13 cellular contexts compared by ENCODE assay signal in the genomic region with DNA sequence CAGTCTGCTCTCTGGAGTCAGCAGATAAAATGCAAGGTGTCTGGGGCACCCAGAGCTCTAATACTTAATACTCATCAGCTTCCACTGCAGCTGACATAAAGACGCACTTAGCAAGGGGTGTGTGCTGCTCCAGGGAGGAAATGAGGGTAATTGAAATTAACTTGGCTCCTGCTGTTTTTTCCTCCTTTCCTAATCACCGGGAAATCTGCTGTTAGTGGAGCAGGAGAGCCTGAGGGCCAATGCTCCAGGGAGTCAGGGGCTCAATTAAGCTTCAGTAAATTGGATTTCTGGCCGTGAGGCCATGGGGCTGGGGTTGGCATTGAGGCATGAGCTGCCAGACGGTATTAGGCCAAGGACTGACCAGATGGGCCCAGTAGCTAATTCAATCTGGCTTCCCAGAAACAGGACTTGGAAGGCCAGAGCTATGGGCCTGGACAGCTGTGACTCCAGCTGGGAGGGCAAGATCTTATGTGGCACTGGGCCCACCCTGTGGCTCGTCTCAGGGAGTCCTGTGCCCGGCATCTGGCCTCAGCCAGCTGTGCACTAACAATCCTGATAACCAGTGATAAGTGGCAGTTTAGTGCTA. TPM values are rescaled to one million over a fixed set of nuclear protein-coding genes. Genes with fewer than 3 reads are reported as not detected.
A peak's percentile ranks its signal among the peaks of the same experiment; 100 is the strongest.
DNase-seq lines count a peak whose midpoint lies in the region; ATAC-seq and TF ChIP-seq lines count a peak whose summit lies in the region.
"Had no signal": no experiment of that assay in that cellular context is flagged by ENCODE, and none has a peak within 500 bp of the region (broad histone marks: within the 10 kb centered on the region; RNA-seq: fewer than 3 reads in every experiment).

No MANE protein-coding gene starts in this region.

- no peaks in the 10 kb centered on the region for H3K27me3 ChIP-seq in mesendoderm (ENCODE audit: insufficient read depth, low read length, poor library complexity)
- H3K27me3 ChIP-seq: uterus had no signal

- no peak overlapping the region for H4K8ac ChIP-seq in mesendoderm (ENCODE audit: low read depth, low read length)

- H3K4me2 ChIP-seq in mesendoderm (ENCODE audit: low read length), result no peak overlapping the region

- peak; percentile 87 for DNase-seq in D341Med (ENCODE audit: low spot score)
- DNase-seq in NCI-H146 treated with DMSO at 0.1 percent for 48 hours (lab: John Stamatoyannopoulos, UW; ENCODE audit: unreplicated experiment), result peak; percentile 65
- peak; percentile 89 for DNase-seq in mesendoderm
- DNase-seq in AG20443 (ENCODE audit: low spot score), result no peak
- no peak for DNase-seq in activated T-cell treated with anti-CD3 and anti-CD28 coated beads for 4 hours
- DNase-seq in mucosa of gallbladder (ENCODE audit: low spot score), result no peak
- DNase-seq in NCI-H1048 (lab: John Stamatoyannopoulos, UW), result no peak
- DNase-seq: foreskin fibroblast, left cardiac atrium, NCI-H510A treated with DMSO at 0.1 percent for 48 hours, uterus had no signal

- H2BK5ac ChIP-seq in mesendoderm (ENCODE audit: low read length), result peak overlapping the region; percentile 22

- no peak overlapping the region for H4K5ac ChIP-seq in mesendoderm (ENCODE audit: low read length)

- no CpG with 5 or more reads among the region's 6 CpGs for WGBS in mesendoderm (ENCODE audit: extremely low coverage, insufficient coverage, low lambda C conversion rate)

- H2BK15ac ChIP-seq in mesendoderm (replicated peaks; ENCODE audit: low read depth), result no peak overlapping the region

- no peak overlapping the region for H3K4ac ChIP-seq in mesendoderm (ENCODE audit: low read depth, low read length)

- H3K9ac ChIP-seq in mesendoderm (ENCODE audit: low read length), result no peak overlapping the region

- no peaks in the 10 kb centered on the region for H3K36me3 ChIP-seq in mesendoderm (ENCODE audit: control insufficient read depth, insufficient read depth, low read length)
- H3K36me3 ChIP-seq: uterus had no signal

- peak overlapping the region; percentile 53 for H3K18ac ChIP-seq in mesendoderm (ENCODE audit: low read length)

- H3K56ac ChIP-seq in mesendoderm (ENCODE audit: low read length), result no peak overlapping the region

- no peak overlapping the region for H3K4me3 ChIP-seq in mesendoderm (ENCODE audit: low read length)
- H3K4me3 ChIP-seq: uterus had no signal

- no peaks in the 10 kb centered on the region for H3K79me2 ChIP-seq in mesendoderm (ENCODE audit: control insufficient read depth, insufficient read depth, low read length)

- ATAC-seq in SK-N-SH treated with all-trans-retinoic acid at 6 μM for 48 hours, result peak; percentile 84

- peak overlapping the region; percentile 46 for H3K27ac ChIP-seq in mesendoderm (ENCODE audit: low read depth, low read length)
- H3K27ac ChIP-seq: uterus, VCaP had no signal

- H3K23ac ChIP-seq in mesendoderm (ENCODE audit: low read length), result no peak overlapping the region

- H3K79me1 ChIP-seq in mesendoderm (ENCODE audit: low read length), result no peaks in the 10 kb centered on the region

- H2BK120ac ChIP-seq in mesendoderm (ENCODE audit: low read depth, low read length), result no peak overlapping the region

- H3K4me1 ChIP-seq in mesendoderm (ENCODE audit: control insufficient read depth, low read depth, low read length), result peaks cover 3% of the 10 kb centered on the region

- no peak overlapping the region for H2AK5ac ChIP-seq in mesendoderm (ENCODE audit: low read length)

TF ChIP-seq in SK-N-SH treated with all-trans-retinoic acid at 6 μM for 48 hours, 23 proteins besides CTCF, POLR2A, EP300 and RAD21 (continues in another document):
- TF ChIP-seq RARB (CRISPR knock-in tag; IDR thresholded peaks at IDR 0.05) (no peak), CSDC2 (CRISPR knock-in tag; IDR thresholded peaks at IDR 0.05) (peak; percentile 57; the same call in 1 of the 2 replicates), GLIS3 (CRISPR knock-in tag; IDR thresholded peaks at IDR 0.05) (peak; percentile 94), SNAI2 (CRISPR knock-in tag; IDR thresholded peaks at IDR 0.05) (peak; percentile 96), BACH2 (CRISPR knock-in tag; IDR thresholded peaks at IDR 0.05; ENCODE audit: borderline replicate concordance) (peak; percentile 59; the same call in 1 of the 2 replicates), TOX (CRISPR knock-in tag; IDR thresholded peaks at IDR 0.05; ENCODE audit: borderline replicate concordance) (no peak), OSR1 (CRISPR knock-in tag; IDR thresholded peaks at IDR 0.05) (no peak), TCF4 (CRISPR knock-in tag; IDR thresholded peaks at IDR 0.05; ENCODE audit: borderline replicate concordance) (peak; percentile 100), ZFP3 (CRISPR knock-in tag; IDR thresholded peaks at IDR 0.05) (peak; percentile 84), CREB5 (CRISPR knock-in tag; IDR thresholded peaks at IDR 0.05; ENCODE audit: low read depth) (peak; percentile 90), ZFP30 (CRISPR knock-in tag; IDR thresholded peaks at IDR 0.05) (no peak; the same call in 1 of the 2 replicates), ZC3H10 (CRISPR knock-in tag; IDR thresholded peaks at IDR 0.05) (no peak), CSRNP3 (CRISPR knock-in tag; IDR thresholded peaks at IDR 0.05) (peak; percentile 98), POU6F1 (CRISPR knock-in tag; IDR thresholded peaks at IDR 0.05; ENCODE audit: borderline replicate concordance, low read depth) (no peak; the same call in 1 of the 2 replicates), ARNTL (CRISPR knock-in tag; IDR thresholded peaks at IDR 0.05; ENCODE audit: borderline replicate concordance, low read depth) (no peak), ZNF70 (CRISPR knock-in tag; IDR thresholded peaks at IDR 0.05) (peak; percentile 60; the same call in 1 of the 2 replicates), ISL1 (CRISPR knock-in tag; IDR thresholded peaks at IDR 0.05) (peak; percentile 96), ZNF565 (CRISPR knock-in tag; conservative IDR thresholded peaks at IDR 0.05; ENCODE audit: low read depth) (peak; percentile 71; the same call in 1 of the 2 replicates), ESRRG (CRISPR knock-in tag; IDR thresholded peaks at IDR 0.05) (peak; percentile 93; the same call in 1 of the 2 replicates), ZNF8 (CRISPR knock-in tag; IDR thresholded peaks at IDR 0.05) (peak; percentile 63)
- TF ChIP-seq, protein P1, sequence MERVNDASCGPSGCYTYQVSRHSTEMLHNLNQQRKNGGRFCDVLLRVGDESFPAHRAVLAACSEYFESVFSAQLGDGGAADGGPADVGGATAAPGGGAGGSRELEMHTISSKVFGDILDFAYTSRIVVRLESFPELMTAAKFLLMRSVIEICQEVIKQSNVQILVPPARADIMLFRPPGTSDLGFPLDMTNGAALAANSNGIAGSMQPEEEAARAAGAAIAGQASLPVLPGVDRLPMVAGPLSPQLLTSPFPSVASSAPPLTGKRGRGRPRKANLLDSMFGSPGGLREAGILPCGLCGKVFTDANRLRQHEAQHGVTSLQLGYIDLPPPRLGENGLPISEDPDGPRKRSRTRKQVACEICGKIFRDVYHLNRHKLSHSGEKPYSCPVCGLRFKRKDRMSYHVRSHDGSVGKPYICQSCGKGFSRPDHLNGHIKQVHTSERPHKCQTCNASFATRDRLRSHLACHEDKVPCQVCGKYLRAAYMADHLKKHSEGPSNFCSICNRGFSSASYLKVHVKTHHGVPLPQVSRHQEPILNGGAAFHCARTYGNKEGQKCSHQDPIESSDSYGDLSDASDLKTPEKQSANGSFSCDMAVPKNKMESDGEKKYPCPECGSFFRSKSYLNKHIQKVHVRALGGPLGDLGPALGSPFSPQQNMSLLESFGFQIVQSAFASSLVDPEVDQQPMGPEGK (CRISPR knock-in tag; IDR thresholded peaks at IDR 0.05; ENCODE audit: borderline replicate concordance), result 0 out of 2 replicates have a peak, but pooled peaks have one; percentile 36

RNA-seq across cellular contexts. Expression of gene CHRNB4, which starts 30.7 kb away (rescaled TPM):
- 0.45 TPM for polyA plus RNA-seq in mesendoderm (2013, experiment 1 of 2)
- 0.52 TPM for polyA plus RNA-seq in mesendoderm (2013, experiment 2 of 2)
- total RNA-seq in mucosa of gallbladder, result not detected

RNA-seq across cellular contexts. Expression of gene CHRNA3, which starts 50.9 kb away (rescaled TPM):
- polyA plus RNA-seq in mesendoderm (2013, experiment 1 of 2), result 0.76 TPM
- 1.0 TPM for polyA plus RNA-seq in mesendoderm (2013, experiment 2 of 2)
- 0.89 TPM for total RNA-seq in mucosa of gallbladder

Comparison
In these comparisons a context has a peak if more than half of its experiments do, and no peak if none do; other contexts are left out.
1. DNase-seq: peak in D341Med (single experiment), NCI-H146 treated with DMSO at 0.1 percent for 48 hours (single experiment) and mesendoderm (single experiment); none in AG20443 (single experiment), activated T-cell treated with anti-CD3 and anti-CD28 coated beads for 4 hours (single experiment), mucosa of gallbladder (single experiment) and NCI-H1048 (single experiment).